Comparison of ENCODE assay signal across 7 cellular contexts in genomic region chr7:149624006-149624405, GRCh38.
DNase-seq lines count a peak whose midpoint lies in the region; ATAC-seq and TF ChIP-seq lines count a peak whose summit lies in the region.

No MANE protein-coding gene starts in this region.

- H3K36me3 Mint-ChIP-seq in activated naive CD8-positive, alpha-beta T cell treated with anti-CD3 and anti-CD28 coated beads for 36 hours = peaks cover 35% of the 10 kb centered on the region

- H3K9me3 Mint-ChIP-seq in activated naive CD8-positive, alpha-beta T cell treated with anti-CD3 and anti-CD28 coated beads for 36 hours = no peaks in the 10 kb centered on the region

- peaks cover 36% of the 10 kb centered on the region for H3K4me1 Mint-ChIP-seq in activated naive CD8-positive, alpha-beta T cell treated with anti-CD3 and anti-CD28 coated beads for 36 hours

- peaks cover 0 to 24% of the 10 kb centered on the region in 2 donors for H3K4me1 ChIP-seq in right atrium auricular region

- H3K36me3 ChIP-seq in right atrium auricular region = peaks cover 22% of the 10 kb centered on the region

- intact Hi-C loops in sciatic nerve (cut with DNase I) = no loop called here

- peak overlapping the region; percentile 91 to 99 for H3K4me3 ChIP-seq in right atrium auricular region

- ATAC-seq in GM18511 (IDR thresholded peaks at IDR 0.05; ENCODE audit: unreplicated experiment) (peak; percentile 21), HG02852 (IDR thresholded peaks at IDR 0.05; ENCODE audit: unreplicated experiment) (peak; percentile 23), sciatic nerve (no peak)

- H3K9me3 ChIP-seq in right atrium auricular region = no peaks in the 10 kb centered on the region

- peak overlapping the region; percentile 74 for H3K27ac Mint-ChIP-seq in activated naive CD8-positive, alpha-beta T cell treated with anti-CD3 and anti-CD28 coated beads for 36 hours

- H3K27me3 ChIP-seq in right atrium auricular region = no peaks in the 10 kb centered on the region

- H3K4me3 Mint-ChIP-seq in activated naive CD8-positive, alpha-beta T cell treated with anti-CD3 and anti-CD28 coated beads for 36 hours = peak overlapping the region; percentile 94

- peak overlapping the region; percentile 86 to 96 for H3K27ac ChIP-seq in right atrium auricular region

- no peaks in the 10 kb centered on the region for H3K27me3 Mint-ChIP-seq in activated naive CD8-positive, alpha-beta T cell treated with anti-CD3 and anti-CD28 coated beads for 36 hours

- DNase-seq in RPMI8226 (peak; percentile 64), right atrium auricular region (ENCODE audit: low spot score) (no peak), sciatic nerve (ENCODE audit: low spot score) (peak; percentile 62), NCI-H226 (no peak)
- DNase-seq in activated naive CD8-positive, alpha-beta T cell treated with anti-CD3 and anti-CD28 coated beads for 36 hours = peak; percentile 51

- TF ChIP-seq CTCF in right atrium auricular region (IDR thresholded peaks at IDR 0.05) = no peak

Comparison
In these comparisons a context has a peak if more than half of its experiments do, and no peak if none do; other contexts are left out.
1. DNase-seq: peak in RPMI8226 (single experiment), activated naive CD8-positive, alpha-beta T cell treated with anti-CD3 and anti-CD28 coated beads for 36 hours (single experiment) and sciatic nerve (single experiment); none in right atrium auricular region (single experiment) and NCI-H226 (single experiment).